1 cellular context compared by ENCODE assay signal in the genomic region with DNA sequence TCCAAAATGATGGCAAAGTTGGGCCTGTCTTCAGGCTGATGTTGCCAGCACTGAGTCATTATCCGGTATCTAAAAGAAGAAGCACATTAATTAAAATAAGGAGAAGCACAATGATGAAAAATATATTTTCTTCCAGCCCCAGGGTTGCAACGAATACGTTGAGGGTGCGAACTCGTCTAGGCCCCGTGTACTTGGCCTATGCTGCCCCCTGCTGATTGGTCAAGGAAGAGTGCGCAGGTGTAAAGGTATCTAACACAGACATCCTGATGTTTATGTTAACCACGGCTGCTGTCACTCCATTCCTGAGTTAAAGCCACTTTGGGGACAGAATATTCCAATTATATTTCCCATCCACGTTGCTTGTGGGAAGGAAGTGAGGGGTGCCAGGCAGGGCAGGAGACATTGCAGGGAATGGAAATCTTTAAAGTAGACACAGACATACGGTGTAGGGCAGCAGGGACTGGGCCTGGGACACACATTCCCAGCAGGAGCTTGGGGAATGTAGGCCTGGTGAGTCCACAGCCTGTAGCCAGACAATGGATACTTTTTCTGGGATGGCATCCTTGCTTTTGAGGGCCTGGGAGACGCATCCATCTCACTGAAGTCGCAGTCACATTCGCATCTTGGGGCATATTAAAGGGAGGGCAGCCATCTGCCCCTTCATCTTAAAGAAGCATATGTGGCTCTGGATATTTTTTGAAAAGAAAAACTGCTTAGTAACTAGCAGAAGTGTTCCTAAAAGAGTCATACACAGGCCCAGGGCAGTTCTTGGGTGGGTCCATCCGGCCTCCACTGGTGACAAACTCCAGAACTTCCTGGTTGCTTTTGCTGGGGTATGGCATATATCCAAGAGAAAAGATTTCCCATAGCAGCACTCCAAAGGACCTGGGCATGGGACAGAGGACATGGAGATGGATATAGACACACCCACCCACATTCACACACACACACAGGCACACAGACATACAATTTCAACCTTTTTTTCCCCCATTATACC.
A peak's percentile ranks its signal among the peaks of the same experiment; 100 is the strongest.
TF ChIP-seq lines count a peak whose summit lies in the region.

No MANE protein-coding gene starts in this region.

TF ChIP-seq in HepG2, 621 proteins besides CTCF, POLR2A, EP300 and RAD21 (continued from another document):
- TF ChIP-seq, protein P1, sequence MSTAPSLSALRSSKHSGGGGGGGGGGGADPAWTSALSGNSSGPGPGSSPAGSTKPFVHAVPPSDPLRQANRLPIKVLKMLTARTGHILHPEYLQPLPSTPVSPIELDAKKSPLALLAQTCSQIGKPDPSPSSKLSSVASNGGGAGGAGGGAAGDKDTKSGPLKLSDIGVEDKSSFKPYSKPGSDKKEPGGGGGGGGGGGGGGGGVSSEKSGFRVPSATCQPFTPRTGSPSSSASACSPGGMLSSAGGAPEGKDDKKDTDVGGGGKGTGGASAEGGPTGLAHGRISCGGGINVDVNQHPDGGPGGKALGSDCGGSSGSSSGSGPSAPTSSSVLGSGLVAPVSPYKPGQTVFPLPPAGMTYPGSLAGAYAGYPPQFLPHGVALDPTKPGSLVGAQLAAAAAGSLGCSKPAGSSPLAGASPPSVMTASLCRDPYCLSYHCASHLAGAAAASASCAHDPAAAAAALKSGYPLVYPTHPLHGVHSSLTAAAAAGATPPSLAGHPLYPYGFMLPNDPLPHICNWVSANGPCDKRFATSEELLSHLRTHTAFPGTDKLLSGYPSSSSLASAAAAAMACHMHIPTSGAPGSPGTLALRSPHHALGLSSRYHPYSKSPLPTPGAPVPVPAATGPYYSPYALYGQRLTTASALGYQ (CRISPR knock-in tag; IDR thresholded peaks at IDR 0.05) = no peak
- TF ChIP-seq SSRP1 (CRISPR knock-in tag; IDR thresholded peaks at IDR 0.05) (no peak), TGIF2 (CRISPR knock-in tag; IDR thresholded peaks at IDR 0.05) (no peak), FOXK1 (CRISPR knock-in tag; IDR thresholded peaks at IDR 0.05; ENCODE audit: borderline replicate concordance, low read depth) (no peak), FOXA3 (CRISPR knock-in tag; IDR thresholded peaks at IDR 0.05) (no peak; the same call in 1 of the 2 replicates), ATF7-NPFF (CRISPR knock-in tag; IDR thresholded peaks at IDR 0.05; ENCODE audit: low read depth) (no peak), KMT2A (CRISPR knock-in tag; IDR thresholded peaks at IDR 0.05) (no peak), MEIS2 (CRISPR knock-in tag; IDR thresholded peaks at IDR 0.05) (no peak), ZNF644 (CRISPR knock-in tag; IDR thresholded peaks at IDR 0.05; ENCODE audit: low read depth) (no peak), GATAD2A (CRISPR knock-in tag; IDR thresholded peaks at IDR 0.05) (peak; percentile 46; the same call in 1 of the 2 replicates), KLF9 (CRISPR knock-in tag; IDR thresholded peaks at IDR 0.05; ENCODE audit: low read depth) (no peak), MZF1 (CRISPR knock-in tag; IDR thresholded peaks at IDR 0.05; ENCODE audit: borderline replicate concordance) (no peak), ZNF24 (IDR thresholded peaks at IDR 0.05) (0 out of 2 replicates have a peak, but pooled peaks have one; percentile 36), SKI (IDR thresholded peaks at IDR 0.05; ENCODE audit: partially characterized antibody) (no peak), POLR2AphosphoS2 (IDR thresholded peaks at IDR 0.05; ENCODE audit: low read depth, low read length) (no peak), ZNF232 (CRISPR knock-in tag; IDR thresholded peaks at IDR 0.05; ENCODE audit: borderline replicate concordance) (no peak), GATA4 (IDR thresholded peaks at IDR 0.05; ENCODE audit: borderline replicate concordance, low read depth) (no peak), ZNF780A (CRISPR knock-in tag; IDR thresholded peaks at IDR 0.05) (no peak), TOE1 (CRISPR knock-in tag; IDR thresholded peaks at IDR 0.05) (no peak), REL (CRISPR knock-in tag; conservative IDR thresholded peaks at IDR 0.05) (no peak), SOX13 (IDR thresholded peaks at IDR 0.05) (no peak), SOX13 (CRISPR knock-in tag; conservative IDR thresholded peaks at IDR 0.05 in 1 of 2, IDR thresholded peaks at IDR 0.05 in 1 of 2) (no peak), ZNF75D (CRISPR knock-in tag; IDR thresholded peaks at IDR 0.05; ENCODE audit: borderline replicate concordance) (no peak), PPARG (CRISPR knock-in tag; conservative IDR thresholded peaks at IDR 0.05) (no peak), YY1 (IDR thresholded peaks at IDR 0.05; ENCODE audit: insufficient read depth, insufficient replicate concordance, low read depth, low read length) (peak; percentile 17), ZNF30 (CRISPR knock-in tag; IDR thresholded peaks at IDR 0.05) (no peak), POLR2AphosphoS5 (IDR thresholded peaks at IDR 0.05; ENCODE audit: low read depth, low read length) (no peak), LCORL (IDR thresholded peaks at IDR 0.05) (no peak), LCORL (CRISPR knock-in tag; IDR thresholded peaks at IDR 0.05) (0 out of 2 replicates have a peak, but pooled peaks have one; percentile 19), ZNF12 (CRISPR knock-in tag; IDR thresholded peaks at IDR 0.05) (peak; percentile 20; the same call in 1 of the 2 replicates), TEAD3 (CRISPR knock-in tag; optimal IDR thresholded peaks at IDR 0.05; ENCODE audit: borderline replicate concordance) (peak; percentile 33), SAP130 (CRISPR knock-in tag; IDR thresholded peaks at IDR 0.05; ENCODE audit: low read depth) (peak; percentile 34; the same call in 1 of the 2 replicates), SRSF4 (IDR thresholded peaks at IDR 0.05; ENCODE audit: low read depth, low read length, poor library complexity, severe bottlenecking) (no peak), RXRB (CRISPR knock-in tag; IDR thresholded peaks at IDR 0.05; ENCODE audit: borderline replicate concordance) (no peak), ZNF160 (CRISPR knock-in tag; IDR thresholded peaks at IDR 0.05) (no peak), ZNF367 (CRISPR knock-in tag; IDR thresholded peaks at IDR 0.05; ENCODE audit: borderline replicate concordance) (no peak)
- TF ChIP-seq, protein P2, sequence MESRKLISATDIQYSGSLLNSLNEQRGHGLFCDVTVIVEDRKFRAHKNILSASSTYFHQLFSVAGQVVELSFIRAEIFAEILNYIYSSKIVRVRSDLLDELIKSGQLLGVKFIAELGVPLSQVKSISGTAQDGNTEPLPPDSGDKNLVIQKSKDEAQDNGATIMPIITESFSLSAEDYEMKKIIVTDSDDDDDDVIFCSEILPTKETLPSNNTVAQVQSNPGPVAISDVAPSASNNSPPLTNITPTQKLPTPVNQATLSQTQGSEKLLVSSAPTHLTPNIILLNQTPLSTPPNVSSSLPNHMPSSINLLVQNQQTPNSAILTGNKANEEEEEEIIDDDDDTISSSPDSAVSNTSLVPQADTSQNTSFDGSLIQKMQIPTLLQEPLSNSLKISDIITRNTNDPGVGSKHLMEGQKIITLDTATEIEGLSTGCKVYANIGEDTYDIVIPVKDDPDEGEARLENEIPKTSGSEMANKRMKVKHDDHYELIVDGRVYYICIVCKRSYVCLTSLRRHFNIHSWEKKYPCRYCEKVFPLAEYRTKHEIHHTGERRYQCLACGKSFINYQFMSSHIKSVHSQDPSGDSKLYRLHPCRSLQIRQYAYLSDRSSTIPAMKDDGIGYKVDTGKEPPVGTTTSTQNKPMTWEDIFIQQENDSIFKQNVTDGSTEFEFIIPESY (CRISPR knock-in tag; IDR thresholded peaks at IDR 0.05) = no peak
- TF ChIP-seq, protein P3, sequence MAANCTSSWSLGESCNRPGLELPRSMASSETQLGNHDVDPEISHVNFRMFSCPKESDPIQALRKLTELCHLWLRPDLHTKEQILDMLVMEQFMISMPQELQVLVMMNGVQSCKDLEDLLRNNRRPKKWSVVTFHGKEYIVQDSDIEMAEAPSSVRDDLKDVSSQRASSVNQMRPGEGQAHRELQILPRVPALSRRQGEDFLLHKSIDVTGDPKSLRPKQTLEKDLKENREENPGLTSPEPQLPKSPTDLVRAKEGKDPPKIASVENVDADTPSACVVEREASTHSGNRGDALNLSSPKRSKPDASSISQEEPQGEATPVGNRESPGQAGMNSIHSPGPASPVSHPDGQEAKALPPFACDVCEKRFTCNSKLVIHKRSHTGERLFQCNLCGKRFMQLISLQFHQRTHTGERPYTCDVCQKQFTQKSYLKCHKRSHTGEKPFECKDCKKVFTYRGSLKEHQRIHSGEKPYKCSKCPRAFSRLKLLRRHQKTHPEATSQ (CRISPR knock-in tag; IDR thresholded peaks at IDR 0.05; ENCODE audit: borderline replicate concordance) = no peak
- TF ChIP-seq, protein P4, sequence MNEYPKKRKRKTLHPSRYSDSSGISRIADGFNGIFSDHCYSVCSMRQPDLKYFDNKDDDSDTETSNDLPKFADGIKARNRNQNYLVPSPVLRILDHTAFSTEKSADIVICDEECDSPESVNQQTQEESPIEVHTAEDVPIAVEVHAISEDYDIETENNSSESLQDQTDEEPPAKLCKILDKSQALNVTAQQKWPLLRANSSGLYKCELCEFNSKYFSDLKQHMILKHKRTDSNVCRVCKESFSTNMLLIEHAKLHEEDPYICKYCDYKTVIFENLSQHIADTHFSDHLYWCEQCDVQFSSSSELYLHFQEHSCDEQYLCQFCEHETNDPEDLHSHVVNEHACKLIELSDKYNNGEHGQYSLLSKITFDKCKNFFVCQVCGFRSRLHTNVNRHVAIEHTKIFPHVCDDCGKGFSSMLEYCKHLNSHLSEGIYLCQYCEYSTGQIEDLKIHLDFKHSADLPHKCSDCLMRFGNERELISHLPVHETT (CRISPR knock-in tag; conservative IDR thresholded peaks at IDR 0.05) = no peak
- TF ChIP-seq, protein P5, sequence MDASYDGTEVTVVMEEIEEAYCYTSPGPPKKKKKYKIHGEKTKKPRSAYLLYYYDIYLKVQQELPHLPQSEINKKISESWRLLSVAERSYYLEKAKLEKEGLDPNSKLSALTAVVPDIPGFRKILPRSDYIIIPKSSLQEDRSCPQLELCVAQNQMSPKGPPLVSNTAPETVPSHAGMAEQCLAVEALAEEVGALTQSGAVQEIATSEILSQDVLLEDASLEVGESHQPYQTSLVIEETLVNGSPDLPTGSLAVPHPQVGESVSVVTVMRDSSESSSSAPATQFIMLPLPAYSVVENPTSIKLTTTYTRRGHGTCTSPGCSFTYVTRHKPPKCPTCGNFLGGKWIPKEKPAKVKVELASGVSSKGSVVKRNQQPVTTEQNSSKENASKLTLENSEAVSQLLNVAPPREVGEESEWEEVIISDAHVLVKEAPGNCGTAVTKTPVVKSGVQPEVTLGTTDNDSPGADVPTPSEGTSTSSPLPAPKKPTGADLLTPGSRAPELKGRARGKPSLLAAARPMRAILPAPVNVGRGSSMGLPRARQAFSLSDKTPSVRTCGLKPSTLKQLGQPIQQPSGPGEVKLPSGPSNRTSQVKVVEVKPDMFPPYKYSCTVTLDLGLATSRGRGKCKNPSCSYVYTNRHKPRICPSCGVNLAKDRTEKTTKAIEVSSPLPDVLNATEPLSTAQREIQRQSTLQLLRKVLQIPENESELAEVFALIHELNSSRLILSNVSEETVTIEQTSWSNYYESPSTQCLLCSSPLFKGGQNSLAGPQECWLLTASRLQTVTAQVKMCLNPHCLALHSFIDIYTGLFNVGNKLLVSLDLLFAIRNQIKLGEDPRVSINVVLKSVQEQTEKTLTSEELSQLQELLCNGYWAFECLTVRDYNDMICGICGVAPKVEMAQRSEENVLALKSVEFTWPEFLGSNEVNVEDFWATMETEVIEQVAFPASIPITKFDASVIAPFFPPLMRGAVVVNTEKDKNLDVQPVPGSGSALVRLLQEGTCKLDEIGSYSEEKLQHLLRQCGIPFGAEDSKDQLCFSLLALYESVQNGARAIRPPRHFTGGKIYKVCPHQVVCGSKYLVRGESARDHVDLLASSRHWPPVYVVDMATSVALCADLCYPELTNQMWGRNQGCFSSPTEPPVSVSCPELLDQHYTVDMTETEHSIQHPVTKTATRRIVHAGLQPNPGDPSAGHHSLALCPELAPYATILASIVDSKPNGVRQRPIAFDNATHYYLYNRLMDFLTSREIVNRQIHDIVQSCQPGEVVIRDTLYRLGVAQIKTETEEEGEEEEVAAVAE (CRISPR knock-in tag; IDR thresholded peaks at IDR 0.05; ENCODE audit: borderline replicate concordance) = no peak
